Comparison of ENCODE assay signal across 8 cellular contexts in genomic region chr2:217248312-217248935, GRCh38.
DNase-seq lines count a peak whose midpoint lies in the region; ATAC-seq and TF ChIP-seq lines count a peak whose summit lies in the region.

No MANE protein-coding gene starts in this region.

- WGBS in endodermal cell (ENCODE audit: insufficient coverage in 1 of 2, insufficient read length in 1 of 2), 2 experiments = 83 to 90% methylated on average over 3 to 9 of the region's 9 CpGs

- H3K9me3 ChIP-seq in endodermal cell (ENCODE audit: control insufficient read depth, low read length) = no peaks in the 10 kb centered on the region
- no peaks in the 10 kb centered on the region for H3K9me3 ChIP-seq in T-helper 17 cell (ENCODE audit: control insufficient read depth, low read length, poor library complexity, severe bottlenecking)

- ATAC-seq in GM18858 (IDR thresholded peaks at IDR 0.05; ENCODE audit: unreplicated experiment) (peak; percentile 88), HG02885 (IDR thresholded peaks at IDR 0.05; ENCODE audit: poor library complexity, unreplicated experiment) (peak; percentile 97), HG02840 (IDR thresholded peaks at IDR 0.05; ENCODE audit: low FRiP score, unreplicated experiment) (no peak), T-helper 17 cell (no peak)

- no peak for TF ChIP-seq CTCF in endodermal cell (conservative IDR thresholded peaks at IDR 0.05)
- no peak for TF ChIP-seq CTCF in endothelial cell (IDR thresholded peaks at IDR 0.05; ENCODE audit: unreplicated experiment)

- peaks cover 39% of the 10 kb centered on the region for H3K27me3 ChIP-seq in endodermal cell (ENCODE audit: control insufficient read depth, insufficient read depth, low read length, poor library complexity, severe bottlenecking)

- H3K27me3 Mint-ChIP-seq in endodermal cell (ENCODE audit: insufficient read depth) (peaks cover 51% of the 10 kb centered on the region), T-helper 17 cell (peaks cover 9% of the 10 kb centered on the region), endothelial cell (ENCODE audit: unreplicated experiment) (no peaks in the 10 kb centered on the region)

- H3K4me3 Mint-ChIP-seq in endodermal cell (no peak overlapping the region), T-helper 17 cell (no peak overlapping the region), endothelial cell (ENCODE audit: unreplicated experiment) (no peak overlapping the region)

- DNase-seq in NCI-H2196 (lab: John Stamatoyannopoulos, UW; ENCODE audit: unreplicated experiment) (peak; percentile 87), endodermal cell (peak; percentile 58), myocyte (ENCODE audit: low read depth) (peak; percentile 52), T-helper 17 cell (no peak), endothelial cell (ENCODE audit: low spot score) (no peak)

- H3K9me3 Mint-ChIP-seq in endodermal cell = no peaks in the 10 kb centered on the region
- no peaks in the 10 kb centered on the region for H3K9me3 Mint-ChIP-seq in endothelial cell (ENCODE audit: unreplicated experiment)

- H3K27ac Mint-ChIP-seq in endodermal cell (no peak overlapping the region), T-helper 17 cell (no peak overlapping the region), endothelial cell (ENCODE audit: unreplicated experiment) (no peak overlapping the region)

- H3K27ac ChIP-seq in endodermal cell (ENCODE audit: low read depth, low read length) = no peak overlapping the region

- H3K4me1 ChIP-seq in endodermal cell (ENCODE audit: control insufficient read depth, insufficient read depth, low read length) = peaks cover 8% of the 10 kb centered on the region

- H3K36me3 Mint-ChIP-seq in endodermal cell (ENCODE audit: low read depth) = no peaks in the 10 kb centered on the region
- no peaks in the 10 kb centered on the region for H3K36me3 Mint-ChIP-seq in T-helper 17 cell (ENCODE audit: low read depth)
- H3K36me3 Mint-ChIP-seq in endothelial cell (ENCODE audit: low read depth, unreplicated experiment) = no peaks in the 10 kb centered on the region

- no peak overlapping the region for H3K4me3 ChIP-seq in endodermal cell (ENCODE audit: low read length)

- H3K4me1 Mint-ChIP-seq in endodermal cell = peaks cover 4% of the 10 kb centered on the region
- H3K4me1 Mint-ChIP-seq in T-helper 17 cell = no peaks in the 10 kb centered on the region
- H3K4me1 Mint-ChIP-seq in endothelial cell (ENCODE audit: unreplicated experiment) = no peaks in the 10 kb centered on the region

- H3K36me3 ChIP-seq in endodermal cell (ENCODE audit: control insufficient read depth, insufficient read depth, low read length) = no peaks in the 10 kb centered on the region

- H3K9ac ChIP-seq in endodermal cell (ENCODE audit: extremely low read depth, low read length, poor library complexity, severe bottlenecking) = no peak overlapping the region

Comparison
In these comparisons a context has a peak if more than half of its experiments do, and no peak if none do; other contexts are left out.
1. ATAC-seq: peak in GM18858 (single experiment) and HG02885 (single experiment); none in HG02840 (single experiment) and T-helper 17 cell (single experiment).
2. DNase-seq: peak in NCI-H2196 (single experiment), endodermal cell (single experiment) and myocyte (single experiment); none in T-helper 17 cell (0 of 3) and endothelial cell (single experiment).